In genomic region chr13:79810671-79811070, GRCh38 we compare ENCODE assay signal across 11 cellular contexts.
DNase-seq lines count a peak whose midpoint lies in the region; ATAC-seq and TF ChIP-seq lines count a peak whose summit lies in the region.
"Had no signal": no experiment of that assay in that cellular context is flagged by ENCODE, and none has a peak within 500 bp of the region (broad histone marks: within the 10 kb centered on the region; RNA-seq: fewer than 3 reads in every experiment).

No MANE protein-coding gene starts in this region.

- no peak overlapping the region for H3K4me3 ChIP-seq in AG04449 (ENCODE audit: low read depth, low read length)
- H3K4me3 ChIP-seq in astrocyte of the spinal cord (ENCODE audit: low read depth, low read length) = no peak overlapping the region
- H3K4me3 ChIP-seq in MM.1S (ENCODE audit: low read length) = no peak overlapping the region
- H3K4me3 ChIP-seq: BLaER1 treated with 17β-estradiol and CSF1 and Interleukin-3, amounts not matched to agents 10 nM and 100 nM; prostate gland had no signal

- H3F3A ChIP-seq in MM.1S (ENCODE audit: insufficient read depth, low read length) = no peaks in the 10 kb centered on the region

- H3K9me3 ChIP-seq in MM.1S (replicated peaks; ENCODE audit: insufficient read depth, low read length) = no peaks in the 10 kb centered on the region
- H3K9me3 ChIP-seq: prostate gland had no signal

- H3K9me2 ChIP-seq in MM.1S (replicated peaks; ENCODE audit: insufficient read depth, low read length) = no peaks in the 10 kb centered on the region

- H3K36me3 ChIP-seq in MM.1S (replicated peaks; ENCODE audit: insufficient read depth, low read length) = no peaks in the 10 kb centered on the region
- H3K36me3 ChIP-seq: BLaER1 treated with 17β-estradiol and CSF1 and Interleukin-3, amounts not matched to agents 10 nM and 100 nM; prostate gland had no signal

- POLR2A ChIA-PET in AG04449 (lab: Yijun Ruan, JAX) = interaction anchor here (0.5 to 0.8 kb wide), 2 partner anchors 13 to 415 kb away, joined by 4 read pairs; no protein-coding TSS in a partner anchor

- H3K27me3 ChIP-seq in MM.1S (replicated peaks; ENCODE audit: insufficient read depth, low read length) = no peaks in the 10 kb centered on the region
- H3K27me3 ChIP-seq: BLaER1 treated with 17β-estradiol and CSF1 and Interleukin-3, amounts not matched to agents 10 nM and 100 nM had no signal

- no peaks in the 10 kb centered on the region for H3K79me2 ChIP-seq in MM.1S (ENCODE audit: low read length)

- DNase-seq in AG04449 (ENCODE audit: low read depth, low spot score) (peak; percentile 31), HT-29 (ENCODE audit: low spot score) (peak; percentile 7), astrocyte of the spinal cord (ENCODE audit: low read depth, low spot score) (peak; percentile 61), kidney tubule cell (ENCODE audit: low spot score) (peak; percentile 83), MM.1S (no peak), NOMO-1 (lab: John Stamatoyannopoulos, UW; ENCODE audit: unreplicated experiment in 2 of 2) (no peak), RKO (ENCODE audit: low spot score) (no peak)
- DNase-seq: kidney had no signal

- H4K20me1 ChIP-seq in MM.1S (ENCODE audit: insufficient read depth, low read length) = no peaks in the 10 kb centered on the region
- H4K20me1 ChIP-seq: BLaER1 treated with 17β-estradiol and CSF1 and Interleukin-3, amounts not matched to agents 10 nM and 100 nM had no signal

- no peak overlapping the region for H3K9ac ChIP-seq in MM.1S (ENCODE audit: low read length)
- H3K9ac ChIP-seq: BLaER1 treated with 17β-estradiol and CSF1 and Interleukin-3, amounts not matched to agents 10 nM and 100 nM had no signal

- CTCF ChIA-PET in AG04449 (lab: Yijun Ruan, JAX) = no interaction called here

- no peak overlapping the region for H3K4me2 ChIP-seq in MM.1S (ENCODE audit: low read depth, low read length)

- no peak overlapping the region for H2AFZ ChIP-seq in MM.1S (ENCODE audit: low read length)

- no peak for ATAC-seq in GM21381 (IDR thresholded peaks at IDR 0.05; ENCODE audit: unreplicated experiment)

- in situ Hi-C loops in astrocyte of the spinal cord (cut with HindIII; ENCODE audit: low sequenced_read_pairs) = no loop called here

- no peak overlapping the region for H3K27ac ChIP-seq in MM.1S (ENCODE audit: low read length)
- H3K27ac ChIP-seq: BLaER1 treated with 17β-estradiol and CSF1 and Interleukin-3, amounts not matched to agents 10 nM and 100 nM; prostate gland had no signal

- TF ChIP-seq CTCF in AG04449 (IDR thresholded peaks at IDR 0.05; ENCODE audit: insufficient read depth, low read length, missing control alignments) (no peak), astrocyte of the spinal cord (IDR thresholded peaks at IDR 0.05; ENCODE audit: low read depth, low read length) (no peak), MM.1S (IDR thresholded peaks at IDR 0.05; ENCODE audit: low read length) (no peak)

- H3K4me1 ChIP-seq in MM.1S (ENCODE audit: low read length) = no peaks in the 10 kb centered on the region
- H3K4me1 ChIP-seq: prostate gland had no signal

Comparison
In these comparisons a context has a peak if more than half of its experiments do, and no peak if none do; other contexts are left out.
1. DNase-seq: peak in AG04449 (single experiment), HT-29 (single experiment), astrocyte of the spinal cord (single experiment) and kidney tubule cell (single experiment); none in MM.1S (single experiment), NOMO-1 (0 of 2) and RKO (single experiment).